In the genomic region with DNA sequence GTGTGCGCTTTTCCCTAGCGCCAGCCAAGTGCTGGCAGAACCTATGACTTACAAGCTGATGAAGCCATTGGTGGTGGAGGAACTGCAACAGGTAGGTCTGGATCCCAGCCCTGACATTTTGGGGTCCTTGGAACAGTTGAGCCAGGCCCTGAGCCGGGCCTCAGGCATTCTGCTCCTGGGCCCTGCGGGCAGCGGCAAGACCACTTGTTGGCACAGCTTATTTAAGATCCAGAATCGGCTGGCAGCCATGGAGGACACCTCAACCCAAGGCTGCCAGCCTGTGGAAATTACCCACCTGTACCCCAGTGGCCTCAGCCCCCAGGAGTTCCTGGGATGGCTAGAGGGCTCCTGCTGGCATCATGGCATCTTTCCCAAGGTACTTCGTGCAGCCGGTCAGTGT, we compare ENCODE assay signal across 33 cellular contexts.
"Had no signal": no experiment of that assay in that cellular context is flagged by ENCODE, and none has a peak within 500 bp of the region (broad histone marks: within the 10 kb centered on the region; RNA-seq: fewer than 3 reads in every experiment).

No MANE protein-coding gene starts in this region.

- H3K27ac ChIP-seq: adrenal gland, SJSA1, VCaP had no signal

- H3K4me3 ChIP-seq: adrenal gland, SJSA1 had no signal

- H3K27ac Mint-ChIP-seq: activated B cell treated with CpG ODN at 0.5 μM for 24 hours; activated naive CD4-positive, alpha-beta T cell treated with anti-CD3 and anti-CD28 coated beads for 36 hours; activated naive CD4-positive, alpha-beta T cell treated with anti-CD3 and anti-CD28 coated beads, Interleukin-2, amount 50 U/mL, for 72 hours; activated T-helper 1 cell treated with anti-CD3 and anti-CD28 coated beads, Interleukin-12 subunit alpha, Interleukin-12 subunit beta, Interleukin-2, Interleukin-4 antibody, amounts not matched to agents 30 ng/mL and 10 ng/mL and 1 ng/mL, durations not matched to agents 14 hours and 24 hours and 36 hours; IgD-negative memory B cell had no signal

- H3K9me3 ChIP-seq: adrenal gland, SJSA1, SK-N-SH had no signal

- H3K4me3 Mint-ChIP-seq: activated B cell treated with CpG ODN at 0.5 μM for 24 hours; activated naive CD4-positive, alpha-beta T cell treated with anti-CD3 and anti-CD28 coated beads for 36 hours; activated T-cell treated with anti-CD3 and anti-CD28 coated beads, Interleukin-2, amount 50 U/mL, for 4 hours; activated T-helper 1 cell treated with anti-CD3 and anti-CD28 coated beads, Interleukin-12 subunit alpha, Interleukin-12 subunit beta, Interleukin-2, Interleukin-4 antibody, amounts not matched to agents 30 ng/mL and 10 ng/mL and 1 ng/mL, durations not matched to agents 14 hours and 24 hours and 36 hours; brain; IgD-negative memory B cell had no signal

- H3K27me3 ChIP-seq: adrenal gland, SJSA1 had no signal

- ATAC-seq: activated T-cell treated with anti-CD3 and anti-CD28 coated beads, Interleukin-2, amount 50 U/mL, for 4 hours had no signal

- H3K4me1 Mint-ChIP-seq: activated B cell treated with CpG ODN at 0.5 μM for 24 hours, brain, IgD-negative memory B cell had no signal

- H3K36me3 Mint-ChIP-seq: activated naive CD4-positive, alpha-beta T cell treated with anti-CD3 and anti-CD28 coated beads, Interleukin-2, amount 50 U/mL, for 72 hours; brain had no signal

- H3K36me3 ChIP-seq: SJSA1 had no signal

- H3K27me3 Mint-ChIP-seq: activated B cell treated with CpG ODN at 0.5 μM for 24 hours, brain, IgD-negative memory B cell had no signal

- H3K9me3 Mint-ChIP-seq: activated B cell treated with CpG ODN at 0.5 μM for 24 hours; activated naive CD4-positive, alpha-beta T cell treated with anti-CD3 and anti-CD28 coated beads for 36 hours; activated naive CD4-positive, alpha-beta T cell treated with anti-CD3 and anti-CD28 coated beads, Interleukin-2, amount 50 U/mL, for 72 hours; activated T-cell treated with anti-CD3 and anti-CD28 coated beads, Interleukin-2, amount 50 U/mL, for 4 hours; activated T-helper 1 cell treated with anti-CD3 and anti-CD28 coated beads, Interleukin-12 subunit alpha, Interleukin-12 subunit beta, Interleukin-2, Interleukin-4 antibody, amounts not matched to agents 30 ng/mL and 10 ng/mL and 1 ng/mL, durations not matched to agents 14 hours and 24 hours and 36 hours; brain; IgD-negative memory B cell had no signal

- H3K4me1 ChIP-seq: adrenal gland, SJSA1 had no signal

- DNase-seq: activated B cell treated with CpG ODN at 0.5 μM for 24 hours; activated CD4-positive, alpha-beta T cell treated with anti-CD3 and anti-CD28 coated beads for 48 hours; activated CD4-positive, alpha-beta T cell treated with anti-CD3 and anti-CD28 coated beads, Interleukin-2, amount 50 U/mL, for 4 hours; activated CD4-positive, CD25-positive, alpha-beta regulatory T cell treated with anti-CD3 and anti-CD28 coated beads, Interleukin-2, amount 50 U/mL, for 72 hours; activated CD8-positive, alpha-beta memory T cell treated with anti-CD3 and anti-CD28 coated beads, Interleukin-2, amount 50 U/mL, for 4 hours; activated gamma-delta T cell treated with Interleukin-2 at 50 U/mL for 16 hours; activated naive CD4-positive, alpha-beta T cell treated with anti-CD3 and anti-CD28 coated beads for 36 hours; activated T-cell treated with anti-CD3 and anti-CD28 coated beads for 4 hours; activated T-cell treated with anti-CD3 and anti-CD28 coated beads, Interleukin-2, amount 50 U/mL, for 4 hours; adrenal gland; Karpas-422; KBM-7; NCI-H1105 treated with DMSO at 0.1 percent for 48 hours; NCI-H1436; NCI-H1694; NCI-H1930; NCI-H2081 treated with DMSO at 0.1 percent for 48 hours; NCI-H226; NCI-H446 treated with DMSO at 0.1 percent for 48 hours; NCI-H524; RPMI8226; SHP77 treated with DMSO at 0.1 percent for 48 hours; SK-N-SH; SW 1271; T-helper 1 cell; T-helper 2 cell; T-helper 9 cell had no signal
